20 cellular contexts compared by ENCODE assay signal in genomic region chr16:52283581-52284375, GRCh38.
A peak's percentile ranks its signal among the peaks of the same experiment; 100 is the strongest.
DNase-seq lines count a peak whose midpoint lies in the region; ATAC-seq, FAIRE-seq and TF ChIP-seq lines count a peak whose summit lies in the region.
"Had no signal": no experiment of that assay in that cellular context is flagged by ENCODE, and none has a peak within 500 bp of the region (broad histone marks: within the 10 kb centered on the region; RNA-seq: fewer than 3 reads in every experiment).

No MANE protein-coding gene starts in this region.

- no peak overlapping the region for H2AFZ ChIP-seq in HepG2 (ENCODE audit: low read length)

- TF ChIP-seq CTCF in HepG2 (CRISPR knock-in tag; IDR thresholded peaks at IDR 0.05) (no peak), right lobe of liver (IDR thresholded peaks at IDR 0.05) (no peak), bronchial epithelial cell (IDR thresholded peaks at IDR 0.05; ENCODE audit: insufficient read depth, low read length, severe bottlenecking) (no peak), lower leg skin (IDR thresholded peaks at IDR 0.05) (no peak)

- H3K4me1 ChIP-seq in HepG2 (ENCODE audit: insufficient read depth, low read length), result no peaks in the 10 kb centered on the region
- no peaks in the 10 kb centered on the region for H3K4me1 ChIP-seq in right lobe of liver
- H3K4me1 ChIP-seq: BLaER1 treated with 17β-estradiol and CSF1 and Interleukin-3, amounts not matched to agents 10 nM and 100 nM had no signal

- H3K27me3 ChIP-seq in HepG2 (ENCODE audit: control insufficient read depth in 1 of 2, insufficient read depth in 2 of 2, low read length in 2 of 2) (no peaks in the 10 kb centered on the region), right lobe of liver (no peaks in the 10 kb centered on the region), bronchial epithelial cell (ENCODE audit: control insufficient read depth, insufficient read depth, low read length) (no peaks in the 10 kb centered on the region)
- H3K27me3 ChIP-seq: BLaER1 treated with 17β-estradiol and CSF1 and Interleukin-3, amounts not matched to agents 10 nM and 100 nM had no signal

- no peak for DNase-seq in HepG2 (ENCODE audit: low spot score)
- DNase-seq in right lobe of liver, result no peak
- peak; percentile 5 for DNase-seq in bronchial epithelial cell (ENCODE audit: low read depth)
- peak; percentile 77 for DNase-seq in kidney tubule cell (ENCODE audit: low spot score)
- DNase-seq in SHP77 treated with DMSO at 0.1 percent for 48 hours (lab: John Stamatoyannopoulos, UW), result no peak
- DNase-seq in lower leg skin (ENCODE audit: low spot score in 2 of 2), result no peak
- DNase-seq in iPS-NIHi7 (ENCODE audit: extremely low spot score), result no peak
- DNase-seq: 8988T; CD4-positive, CD25-positive, alpha-beta regulatory T cell; CD8-positive, alpha-beta memory T cell; COR-L47; DMS79 treated with DMSO at 0.1 percent for 48 hours; GF-D8; HCEC 1CT had no signal

- BruUV-seq in HepG2 (replicated peaks; lab: Mats Ljungman, UMichigan), result no TSS peak

- H3K9ac ChIP-seq in HepG2 (ENCODE audit: insufficient read depth, low read depth, low read length), result no peak overlapping the region
- H3K9ac ChIP-seq: BLaER1 treated with 17β-estradiol and CSF1 and Interleukin-3, amounts not matched to agents 10 nM and 100 nM; KMS-11 had no signal

- TF ChIP-seq EP300 in HepG2 (IDR thresholded peaks at IDR 0.05; ENCODE audit: low read depth in 2 of 2, low read length in 2 of 2), result no peak
- no peak for TF ChIP-seq EP300 in HepG2 (CRISPR knock-in tag; IDR thresholded peaks at IDR 0.05; ENCODE audit: borderline replicate concordance)

- H3K9me3 ChIP-seq in HepG2 (ENCODE audit: low read length) (no peaks in the 10 kb centered on the region), right lobe of liver (no peaks in the 10 kb centered on the region)
- H3K9me3 ChIP-seq: BLaER1 treated with 17β-estradiol and CSF1 and Interleukin-3, amounts not matched to agents 10 nM and 100 nM had no signal

- FAIRE-seq in HepG2 (lab: Jason Lieb, UNC) (no peak), bronchial epithelial cell (lab: Jason Lieb, UNC) (no peak)
- FAIRE-seq: D721Med, GM19239, H54 had no signal

- in situ Hi-C loops in HepG2 (cut with HindIII; ENCODE audit: extremely low pct_ligation_motif_present, low pct_unique_long_range_greater_than_20kb), result no loop called here

- 11% methylated on average over 4 of the region's 4 CpGs for WGBS in HepG2 (ENCODE audit: low lambda C conversion rate)
- WGBS in right lobe of liver (ENCODE audit: insufficient coverage, low coverage, low lambda C conversion rate, missing lambda C conversion rate), result 75% methylated on average over 4 of the region's 4 CpGs
- 77 to 79% methylated on average over 4 of the region's 4 CpGs for WGBS in lower leg skin, 2 donors

- intact Hi-C loops in HepG2 (cut with micrococcal nuclease; ENCODE audit: unreplicated experiment), result no loop called here
- intact Hi-C loops in right lobe of liver (cut with DNase I), result no loop called here
- intact Hi-C loops in lower leg skin (cut with DNase I; ENCODE audit: low total_unique reads), result no loop called here

- POLR2A ChIA-PET in HepG2 (lab: Yijun Ruan, JAX), result no interaction called here

- CTCF ChIA-PET in HepG2 (lab: Yijun Ruan, JAX; ENCODE audit: low intra/inter-chr PET ratio, low total read pairs), result no interaction called here

- H3K4me3 ChIP-seq in HepG2 (replicated peaks in 1 of 3; ENCODE audit: insufficient read depth in 1 of 3, low read depth in 2 of 3, low read length in 3 of 3), result no peak overlapping the region
- no peak overlapping the region for H3K4me3 ChIP-seq in right lobe of liver
- no peak overlapping the region for H3K4me3 ChIP-seq in bronchial epithelial cell (ENCODE audit: low read depth, low read length)
- H3K4me3 ChIP-seq in lower leg skin (ENCODE audit: low read depth, poor library complexity, severe bottlenecking), result no peak overlapping the region
- H3K4me3 ChIP-seq: BLaER1 treated with 17β-estradiol and CSF1 and Interleukin-3, amounts not matched to agents 10 nM and 100 nM had no signal

- no peaks in the 10 kb centered on the region for H4K20me1 ChIP-seq in HepG2 (ENCODE audit: insufficient read depth, low read length)
- H4K20me1 ChIP-seq: BLaER1 treated with 17β-estradiol and CSF1 and Interleukin-3, amounts not matched to agents 10 nM and 100 nM had no signal

- H3K36me3 ChIP-seq in HepG2 (replicated peaks in 1 of 2; ENCODE audit: control insufficient read depth in 1 of 2, insufficient read depth in 2 of 2, low read length in 2 of 2) (no peaks in the 10 kb centered on the region), right lobe of liver (no peaks in the 10 kb centered on the region), bronchial epithelial cell (ENCODE audit: control insufficient read depth, insufficient read depth, low read length) (no peaks in the 10 kb centered on the region)
- H3K36me3 ChIP-seq: BLaER1 treated with 17β-estradiol and CSF1 and Interleukin-3, amounts not matched to agents 10 nM and 100 nM had no signal

- TF ChIP-seq POLR2A in HepG2 (IDR thresholded peaks at IDR 0.05; ENCODE audit: insufficient read depth in 1 of 2, low read depth in 2 of 2, low read length in 2 of 2), result no peak
- no peak for TF ChIP-seq POLR2A in right lobe of liver (IDR thresholded peaks at IDR 0.05)
- TF ChIP-seq POLR2A in lower leg skin (IDR thresholded peaks at IDR 0.05), result no peak

- no peaks in the 10 kb centered on the region for H3K79me2 ChIP-seq in HepG2 (ENCODE audit: insufficient read depth, low read length)

- no peak for ATAC-seq in HepG2
- no peak for ATAC-seq in right lobe of liver
- ATAC-seq in HG03108 (IDR thresholded peaks at IDR 0.05; ENCODE audit: unreplicated experiment), result no peak

- H3K27ac ChIP-seq in HepG2 (ENCODE audit: extremely low read length, insufficient read depth, low read length), result no peak overlapping the region
- no peak overlapping the region for H3K27ac ChIP-seq in right lobe of liver
- H3K27ac ChIP-seq: BLaER1 treated with 17β-estradiol and CSF1 and Interleukin-3, amounts not matched to agents 10 nM and 100 nM; KMS-11 had no signal

- TF ChIP-seq RAD21 in HepG2 (CRISPR knock-in tag; IDR thresholded peaks at IDR 0.05), result no peak

- no peak overlapping the region for H3K4me2 ChIP-seq in HepG2 (ENCODE audit: low read depth, low read length)
- H3K4me2 ChIP-seq: BLaER1 treated with 17β-estradiol and CSF1 and Interleukin-3, amounts not matched to agents 10 nM and 100 nM; KMS-11 had no signal

TF ChIP-seq in HepG2, 621 proteins besides CTCF, POLR2A, EP300 and RAD21:
- 0 out of 2 replicates have a peak, but pooled peaks have one; percentile 21 for TF ChIP-seq CREB1 (IDR thresholded peaks at IDR 0.05)
- no peak for TF ChIP-seq CREB1 (CRISPR knock-in tag; IDR thresholded peaks at IDR 0.05)
- TF ChIP-seq NR0B2 (CRISPR knock-in tag; IDR thresholded peaks at IDR 0.05), result no peak
TF ChIP-seq in HepG2: peak in this region for 1.

Comparison
In these comparisons a context has a peak if more than half of its experiments do, and no peak if none do; other contexts are left out.
1. DNase-seq: peak in bronchial epithelial cell (single experiment) and kidney tubule cell (single experiment); none in HepG2 (single experiment), right lobe of liver (0 of 3), SHP77 treated with DMSO at 0.1 percent for 48 hours (single experiment), lower leg skin (0 of 2) and iPS-NIHi7 (single experiment).